Comparison of ENCODE assay signal across 8 cellular contexts in genomic region chr12:111367661-111368221, GRCh38. TPM values are rescaled to one million over a fixed set of nuclear protein-coding genes. Genes with fewer than 3 reads are reported as not detected.
DNase-seq lines count a peak whose midpoint lies in the region; ATAC-seq, FAIRE-seq and TF ChIP-seq lines count a peak whose summit lies in the region.

No MANE protein-coding gene starts in this region.

- ATAC-seq in DND-41 (ENCODE audit: insufficient read depth, low read depth) (no peak), T-helper 17 cell (no peak), gastroesophageal sphincter (no peak), GM19397 (IDR thresholded peaks at IDR 0.05; ENCODE audit: unreplicated experiment) (no peak)

- H3K27me3 ChIP-seq in DND-41 (ENCODE audit: insufficient read depth, low read length, poor library complexity): no peaks in the 10 kb centered on the region
- H3K27me3 ChIP-seq in gastroesophageal sphincter: no peaks in the 10 kb centered on the region

- 0 to 8% methylated on average over 1 to 2 of the region's 7 CpGs for WGBS in gastroesophageal sphincter (ENCODE audit: low coverage in 1 of 2), 2 donors

- H3K4me3 Mint-ChIP-seq in T-helper 17 cell (peak overlapping the region; percentile 83), progenitor cell of endocrine pancreas (ENCODE audit: low read depth) (peak overlapping the region; percentile 86)

- H2AFZ ChIP-seq in DND-41 (ENCODE audit: low read depth, low read length): 0 out of 2 replicates have a peak overlapping the region, but pooled peaks have one; percentile 99

- H3K4me3 ChIP-seq in DND-41 (ENCODE audit: low read depth in 1 of 2, low read length in 2 of 2) (peak overlapping the region in 1 of 2 experiments; percentile 92; a peak in 2 of 4 replicates), gastroesophageal sphincter (peak overlapping the region; percentile 61 to 94)

- peak overlapping the region; percentile 100 for H3K4me2 ChIP-seq in DND-41 (ENCODE audit: insufficient read depth, low read length)

- H3K27me3 Mint-ChIP-seq in T-helper 17 cell: no peaks in the 10 kb centered on the region
- peaks cover 5% of the 10 kb centered on the region for H3K27me3 Mint-ChIP-seq in progenitor cell of endocrine pancreas

- no peak for TF ChIP-seq POLR2A in gastroesophageal sphincter (IDR thresholded peaks at IDR 0.05)

- H3K36me3 Mint-ChIP-seq in T-helper 17 cell (ENCODE audit: low read depth) (no peaks in the 10 kb centered on the region), progenitor cell of endocrine pancreas (ENCODE audit: insufficient read depth) (peaks cover 12% of the 10 kb centered on the region)

- H3K79me2 ChIP-seq in DND-41 (ENCODE audit: insufficient read depth, low read length): no peaks in the 10 kb centered on the region; the same call in 1 of the 2 replicates

- peak overlapping the region; percentile 68 for H3K9ac ChIP-seq in DND-41 (ENCODE audit: low read depth, low read length)

- DNase-seq in DND-41 (no peak), T-helper 17 cell (no peak), progenitor cell of endocrine pancreas (ENCODE audit: low spot score, unreplicated experiment) (no peak), NCI-H1694 treated with DMSO at 0.1 percent for 48 hours (lab: John Stamatoyannopoulos, UW) (no peak), SW480 (ENCODE audit: low spot score) (no peak), frontal cortex (ENCODE audit: low spot score in 2 of 2) (no peak)

- H3K27ac ChIP-seq in DND-41 (ENCODE audit: low read length) (no peak overlapping the region), gastroesophageal sphincter (peak overlapping the region in 2 of 4 donors; percentile 73 to 82)

- no peaks in the 10 kb centered on the region for H3K36me3 ChIP-seq in DND-41 (ENCODE audit: insufficient read depth, low read length)
- peaks cover 0 to 36% of the 10 kb centered on the region in 2 donors for H3K36me3 ChIP-seq in gastroesophageal sphincter

- no peak for TF ChIP-seq EP300 in gastroesophageal sphincter (IDR thresholded peaks at IDR 0.05)

- FAIRE-seq in frontal cortex (lab: Jason Lieb, UNC): no peak

- H4K20me1 ChIP-seq in DND-41 (ENCODE audit: insufficient read depth, low read length): no peaks in the 10 kb centered on the region

- H3K27ac Mint-ChIP-seq in T-helper 17 cell: no peak overlapping the region
- peak overlapping the region; percentile 91 for H3K27ac Mint-ChIP-seq in progenitor cell of endocrine pancreas

- peaks cover 28% of the 10 kb centered on the region for H3K4me1 ChIP-seq in DND-41 (ENCODE audit: insufficient read depth, low read length)
- H3K4me1 ChIP-seq in gastroesophageal sphincter: peaks cover 0 to 31% (median 11%) of the 10 kb centered on the region in 3 donors

- TF ChIP-seq CTCF in DND-41 (IDR thresholded peaks at IDR 0.05; ENCODE audit: borderline replicate concordance, extremely low read depth, low read length, poor library complexity, severe bottlenecking) (no peak), gastroesophageal sphincter (IDR thresholded peaks at IDR 0.05) (no peak), progenitor cell of endocrine pancreas (IDR thresholded peaks at IDR 0.05; ENCODE audit: unreplicated experiment) (no peak)

- H3K9me3 Mint-ChIP-seq in progenitor cell of endocrine pancreas (ENCODE audit: low read depth): no peaks in the 10 kb centered on the region

- H3K4me1 Mint-ChIP-seq in T-helper 17 cell (peaks cover 19% of the 10 kb centered on the region), progenitor cell of endocrine pancreas (ENCODE audit: low read depth) (peaks cover 16% of the 10 kb centered on the region)

- H3K9me3 ChIP-seq in DND-41 (ENCODE audit: insufficient read depth, low read length, severe bottlenecking): no peaks in the 10 kb centered on the region
- no peaks in the 10 kb centered on the region for H3K9me3 ChIP-seq in T-helper 17 cell (ENCODE audit: control insufficient read depth, low read length, poor library complexity, severe bottlenecking)
- H3K9me3 ChIP-seq in gastroesophageal sphincter: no peaks in the 10 kb centered on the region

RNA-seq across cellular contexts. Expression of gene PHETA1, which starts 1.2 kb away (rescaled TPM):
- 1 to 10 TPM; 2.1 to 2.5 TPM for total RNA-seq in T-helper 17 cell
- total RNA-seq in gastroesophageal sphincter: 10 to 100 TPM in 1 of 4 donors, 1 to 10 TPM in 3; 6.3 to 16.0 (median 8.2) TPM
- total RNA-seq in progenitor cell of endocrine pancreas: 31.3 and 32.9 TPM in 2 replicates
- total RNA-seq in frontal cortex: 8.2 TPM

RNA-seq across cellular contexts. Expression of gene SH2B3, which starts 38.0 kb away (rescaled TPM):
- total RNA-seq in T-helper 17 cell (10 to 100 TPM; 38.7 to 39.3 TPM), gastroesophageal sphincter (10 to 100 TPM; 17.0 to 33.1 (median 23.3) TPM), progenitor cell of endocrine pancreas (0.72 and 1.5 TPM in 2 replicates), frontal cortex (2.4 TPM)
